1 cellular context compared by ENCODE assay signal in genomic region chr19:50798943-50799851, GRCh38.
TF ChIP-seq lines count a peak whose summit lies in the region.

No MANE protein-coding gene starts in this region.

TF ChIP-seq in HEK293, 187 proteins besides CTCF, POLR2A, EP300 and RAD21 (continued from another document):
- TF ChIP-seq GLIS2 (tag by site-specific recombination; IDR thresholded peaks at IDR 0.05) (peak; percentile 20; the same call in 1 of the 2 replicates), BCL11A (tag by site-specific recombination; IDR thresholded peaks at IDR 0.05; ENCODE audit: low read depth) (peak; percentile 37; the same call in 1 of the 2 replicates), BCL11B (tag by site-specific recombination; IDR thresholded peaks at IDR 0.05; ENCODE audit: low read depth) (0 out of 2 replicates have a peak, but pooled peaks have one; percentile 16)
